In the genomic region with DNA sequence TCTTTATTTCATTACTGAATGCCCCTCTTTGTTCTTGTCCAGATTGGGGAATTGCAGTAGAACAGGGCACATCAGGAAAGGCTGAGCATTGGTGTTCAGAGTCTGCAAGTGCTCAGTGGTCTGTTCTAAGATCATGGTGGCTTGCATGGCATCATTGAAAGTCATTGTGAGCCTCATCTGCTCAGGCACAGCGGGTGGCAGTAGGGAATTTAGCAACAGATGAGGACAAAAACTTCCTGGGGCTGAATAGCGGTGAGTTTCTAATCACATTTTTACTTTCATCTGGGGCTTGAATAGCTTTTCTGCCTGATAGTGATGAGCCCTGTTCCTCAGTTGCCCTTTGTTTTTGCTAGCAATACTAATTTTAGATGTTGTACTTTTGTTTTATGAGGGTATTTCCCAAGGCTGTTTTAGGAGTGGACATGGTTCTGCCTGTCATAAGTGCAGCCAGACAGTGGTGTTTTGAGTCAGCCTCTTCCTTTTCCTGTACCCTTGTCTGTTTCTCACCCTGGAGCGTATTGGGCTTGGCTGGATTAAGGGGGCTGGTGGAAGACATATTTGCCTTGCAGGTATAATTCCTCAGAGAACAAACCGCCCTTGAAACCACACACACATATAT, we compare ENCODE assay signal across 10 cellular contexts. TPM values are rescaled to one million over a fixed set of nuclear protein-coding genes. Genes with fewer than 3 reads are reported as not detected.
DNase-seq lines count a peak whose midpoint lies in the region; ATAC-seq, FAIRE-seq and TF ChIP-seq lines count a peak whose summit lies in the region.
"Had no signal": no experiment of that assay in that cellular context is flagged by ENCODE, and none has a peak within 500 bp of the region (broad histone marks: within the 10 kb centered on the region; RNA-seq: fewer than 3 reads in every experiment).

No MANE protein-coding gene starts in this region.

- TF ChIP-seq CTCF in lung (IDR thresholded peaks at IDR 0.05; ENCODE audit: control extremely low read depth, extremely low read depth): no peak

- TF ChIP-seq POLR2A in H54 (IDR thresholded peaks at IDR 0.05; ENCODE audit: low read depth, low read length): no peak

- DNase-seq in GM18507 (ENCODE audit: extremely low spot score, insufficient read length, low read depth) (no peak), lung (ENCODE audit: low spot score) (no peak), amniotic stem cell (lab: John Stamatoyannopoulos, UW) (no peak), NCI-H187 treated with DMSO at 0.1 percent for 48 hours (lab: John Stamatoyannopoulos, UW) (no peak), DMS79 (lab: John Stamatoyannopoulos, UW) (no peak), H54 (ENCODE audit: insufficient read length, low spot score) (no peak)
- DNase-seq: activated CD4-positive, alpha-beta T cell treated with anti-CD3 and anti-CD28 coated beads for 1 hour; NCI-H1092 had no signal

- ATAC-seq in GM21576 (IDR thresholded peaks at IDR 0.05; ENCODE audit: unreplicated experiment) (peak; percentile 72), HG03457 (IDR thresholded peaks at IDR 0.05; ENCODE audit: unreplicated experiment) (peak; percentile 68), lung (ENCODE audit: insufficient read depth, low FRiP score) (no peak)

- FAIRE-seq in GM18507 (lab: Jason Lieb, UNC): peak; percentile 78
- no peak for FAIRE-seq in H54 (lab: Jason Lieb, UNC)

- H3K27ac ChIP-seq in lung (ENCODE audit: low read depth in 1 of 2, low read length in 1 of 2): peak overlapping the region; percentile 30 to 83

- WGBS in lung, 2 donors: 42 to 59% methylated on average over 4 of the region's 4 CpGs

- H3K4me1 ChIP-seq in lung (ENCODE audit: control insufficient read depth in 2 of 2, insufficient read depth in 2 of 2, low read length in 2 of 2): peaks cover 16 to 57% of the 10 kb centered on the region in 2 donors

- no peaks in the 10 kb centered on the region for H3K36me3 ChIP-seq in lung (ENCODE audit: control insufficient read depth in 2 of 2, insufficient read depth in 2 of 2, low read length in 2 of 2)

- H3K9me3 ChIP-seq in lung (ENCODE audit: control insufficient read depth in 2 of 2, insufficient read depth in 1 of 2, low read length in 1 of 2): no peaks in the 10 kb centered on the region

- H3K27me3 ChIP-seq in lung (ENCODE audit: control insufficient read depth, insufficient read depth): no peaks in the 10 kb centered on the region

- H3K4me3 ChIP-seq in lung: no peak overlapping the region

RNA-seq across cellular contexts. Expression of a gene that starts 21.8 kb away (rescaled TPM):
- total RNA-seq in lung: 10 to 100 TPM; 12.4 to 19.6 TPM
- polyA plus RNA-seq in lung: 10 to 100 TPM in 1 of 2 donors, 1 to 10 TPM in 1; 6.9 to 15.2 TPM
